ENCODE assay signal across 1 cellular context in genomic region chr12:49346659-49347306, GRCh38.
TF ChIP-seq lines count a peak whose summit lies in the region.

DNAJC22 (plus strand) TSS chr12:49346888; CDS start chr12:49348873, 1,985 bp downstream.

TF ChIP-seq in HEK293, 187 proteins besides CTCF, POLR2A, EP300 and RAD21 (continued from another document):
- TF ChIP-seq PATZ1 (tag by site-specific recombination; IDR thresholded peaks at IDR 0.05) (peak; percentile 38), KLF1 (tag by site-specific recombination; IDR thresholded peaks at IDR 0.05) (peak; percentile 89), IKZF3 (tag by site-specific recombination; IDR thresholded peaks at IDR 0.05) (peak; percentile 62; the same call in 1 of the 2 replicates), SP3 (tag by site-specific recombination; IDR thresholded peaks at IDR 0.05) (peak; percentile 21), HIC1 (tag by site-specific recombination; IDR thresholded peaks at IDR 0.05) (0 out of 2 replicates have a peak, but pooled peaks have one; percentile 32), ZNF626 (tag by site-specific recombination; IDR thresholded peaks at IDR 0.05) (no peak), OSR2 (tag by site-specific recombination; IDR thresholded peaks at IDR 0.05) (peak; percentile 56; the same call in 1 of the 2 replicates), ZIC2 (tag by site-specific recombination; IDR thresholded peaks at IDR 0.05) (peak; percentile 34; the same call in 1 of the 2 replicates), REPIN1 (tag by site-specific recombination; IDR thresholded peaks at IDR 0.05; ENCODE audit: low read depth) (peak; percentile 8; the same call in 1 of the 2 replicates), ZBTB20 (tag by site-specific recombination; IDR thresholded peaks at IDR 0.05) (peak; percentile 95), KLF10 (tag by site-specific recombination; IDR thresholded peaks at IDR 0.05) (0 out of 2 replicates have a peak, but pooled peaks have one; percentile 9), KLF7 (tag by site-specific recombination; IDR thresholded peaks at IDR 0.05; ENCODE audit: borderline replicate concordance) (no peak), ZNF654 (tag by site-specific recombination; IDR thresholded peaks at IDR 0.05; ENCODE audit: low read depth) (no peak), ZNF600 (tag by site-specific recombination; IDR thresholded peaks at IDR 0.05) (peak; percentile 82; the same call in 1 of the 2 replicates), GLIS1 (tag by site-specific recombination; IDR thresholded peaks at IDR 0.05) (peak; percentile 88), ZNF843 (tag by site-specific recombination; IDR thresholded peaks at IDR 0.05) (peak; percentile 51; the same call in 1 of the 2 replicates), ZNF24 (tag by site-specific recombination; IDR thresholded peaks at IDR 0.05) (peak; percentile 42), ZNF335 (tag by site-specific recombination; conservative IDR thresholded peaks at IDR 0.05) (peak; percentile 84), ZNF324 (tag by site-specific recombination; IDR thresholded peaks at IDR 0.05) (0 out of 2 replicates have a peak, but pooled peaks have one; percentile 10), ZNF169 (tag by site-specific recombination; IDR thresholded peaks at IDR 0.05) (no peak), ZBTB8A (tag by site-specific recombination; IDR thresholded peaks at IDR 0.05) (peak; percentile 88), ZBTB21 (tag by site-specific recombination; IDR thresholded peaks at IDR 0.05) (no peak), TRIM28 (IDR thresholded peaks at IDR 0.05; ENCODE audit: borderline replicate concordance, low read length) (0 out of 2 replicates have a peak, but pooled peaks have one; percentile 9), EGR2 (tag by site-specific recombination; IDR thresholded peaks at IDR 0.05; ENCODE audit: low read depth) (peak; percentile 92), ZFP69B (tag by site-specific recombination; IDR thresholded peaks at IDR 0.05) (no peak), ATF2 (tag by site-specific recombination; IDR thresholded peaks at IDR 0.05; ENCODE audit: low read depth) (no peak), GLIS2 (tag by site-specific recombination; IDR thresholded peaks at IDR 0.05) (peak; percentile 97), ZNF423 (tag by site-specific recombination; IDR thresholded peaks at IDR 0.05) (0 out of 2 replicates have a peak, but pooled peaks have one; percentile 6), SP2 (tag by site-specific recombination; IDR thresholded peaks at IDR 0.05) (peak; percentile 67), ZNF571 (tag by site-specific recombination; IDR thresholded peaks at IDR 0.05) (no peak), ZFHX2 (tag by site-specific recombination; conservative IDR thresholded peaks at IDR 0.05) (peak; percentile 96), ZBTB6 (tag by site-specific recombination; IDR thresholded peaks at IDR 0.05) (0 out of 2 replicates have a peak, but pooled peaks have one; percentile 4), ZBTB17 (tag by site-specific recombination; IDR thresholded peaks at IDR 0.05) (0 out of 2 replicates have a peak, but pooled peaks have one; percentile 8)
- TF ChIP-seq, protein P1, sequence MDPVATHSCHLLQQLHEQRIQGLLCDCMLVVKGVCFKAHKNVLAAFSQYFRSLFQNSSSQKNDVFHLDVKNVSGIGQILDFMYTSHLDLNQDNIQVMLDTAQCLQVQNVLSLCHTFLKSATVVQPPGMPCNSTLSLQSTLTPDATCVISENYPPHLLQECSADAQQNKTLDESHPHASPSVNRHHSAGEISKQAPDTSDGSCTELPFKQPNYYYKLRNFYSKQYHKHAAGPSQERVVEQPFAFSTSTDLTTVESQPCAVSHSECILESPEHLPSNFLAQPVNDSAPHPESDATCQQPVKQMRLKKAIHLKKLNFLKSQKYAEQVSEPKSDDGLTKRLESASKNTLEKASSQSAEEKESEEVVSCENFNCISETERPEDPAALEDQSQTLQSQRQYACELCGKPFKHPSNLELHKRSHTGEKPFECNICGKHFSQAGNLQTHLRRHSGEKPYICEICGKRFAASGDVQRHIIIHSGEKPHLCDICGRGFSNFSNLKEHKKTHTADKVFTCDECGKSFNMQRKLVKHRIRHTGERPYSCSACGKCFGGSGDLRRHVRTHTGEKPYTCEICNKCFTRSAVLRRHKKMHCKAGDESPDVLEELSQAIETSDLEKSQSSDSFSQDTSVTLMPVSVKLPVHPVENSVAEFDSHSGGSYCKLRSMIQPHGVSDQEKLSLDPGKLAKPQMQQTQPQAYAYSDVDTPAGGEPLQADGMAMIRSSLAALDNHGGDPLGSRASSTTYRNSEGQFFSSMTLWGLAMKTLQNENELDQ (tag by site-specific recombination; IDR thresholded peaks at IDR 0.05; ENCODE audit: low read depth): no peak
- TF ChIP-seq, protein P2, sequence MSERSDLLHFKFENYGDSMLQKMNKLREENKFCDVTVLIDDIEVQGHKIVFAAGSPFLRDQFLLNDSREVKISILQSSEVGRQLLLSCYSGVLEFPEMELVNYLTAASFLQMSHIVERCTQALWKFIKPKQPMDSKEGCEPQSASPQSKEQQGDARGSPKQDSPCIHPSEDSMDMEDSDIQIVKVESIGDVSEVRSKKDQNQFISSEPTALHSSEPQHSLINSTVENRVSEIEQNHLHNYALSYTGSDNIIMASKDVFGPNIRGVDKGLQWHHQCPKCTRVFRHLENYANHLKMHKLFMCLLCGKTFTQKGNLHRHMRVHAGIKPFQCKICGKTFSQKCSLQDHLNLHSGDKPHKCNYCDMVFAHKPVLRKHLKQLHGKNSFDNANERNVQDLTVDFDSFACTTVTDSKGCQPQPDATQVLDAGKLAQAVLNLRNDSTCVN (tag by site-specific recombination; optimal IDR thresholded peaks at IDR 0.05): peak; percentile 61
